In the genomic region with DNA sequence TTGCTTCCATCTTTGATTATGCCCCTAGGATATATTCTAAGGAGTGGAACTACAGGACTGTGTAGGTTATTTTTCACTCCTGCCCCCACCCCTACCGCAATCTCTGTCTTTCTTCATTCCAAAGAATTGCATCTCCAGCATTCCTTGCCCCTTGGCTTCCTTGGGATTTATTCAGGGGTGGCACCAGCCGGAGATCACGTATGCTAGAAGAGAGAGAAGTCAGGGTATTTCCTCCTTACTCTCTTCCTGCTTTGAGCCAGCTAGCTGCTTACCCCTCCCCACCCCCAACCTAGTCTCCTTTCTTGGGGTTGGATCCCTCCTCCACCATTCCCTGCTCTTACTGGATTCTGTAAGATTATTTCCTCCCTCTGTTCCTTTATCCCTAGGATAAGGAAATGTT, we compare ENCODE assay signal across 13 cellular contexts. TPM values are rescaled to one million over a fixed set of nuclear protein-coding genes. Genes with fewer than 3 reads are reported as not detected.
DNase-seq lines count a peak whose midpoint lies in the region; ATAC-seq, FAIRE-seq and TF ChIP-seq lines count a peak whose summit lies in the region.
"Had no signal": no experiment of that assay in that cellular context is flagged by ENCODE, and none has a peak within 500 bp of the region (broad histone marks: within the 10 kb centered on the region; RNA-seq: fewer than 3 reads in every experiment).

No MANE protein-coding gene starts in this region.

- H3K79me2 ChIP-seq in endothelial cell of umbilical vein (ENCODE audit: control insufficient read depth, insufficient read depth, low read length), result no peaks in the 10 kb centered on the region

- peaks cover 62% of the 10 kb centered on the region for H3K4me1 Mint-ChIP-seq in activated T-cell treated with anti-CD3 and anti-CD28 coated beads, Interleukin-2, amount 50 U/mL, for 72 hours (ENCODE audit: low read depth)
- H3K4me1 Mint-ChIP-seq in activated T-cell treated with anti-CD3 and anti-CD28 coated beads, Interleukin-2, amount 50 U/mL, for 4 hours (ENCODE audit: low read depth), result peaks cover 50% of the 10 kb centered on the region
- H3K4me1 Mint-ChIP-seq in WTC11, result peaks cover 42% of the 10 kb centered on the region

- H3K27me3 ChIP-seq in endothelial cell of umbilical vein (ENCODE audit: control insufficient read depth in 2 of 2, insufficient read depth in 2 of 2, low read length in 2 of 2), result no peaks in the 10 kb centered on the region
- no peaks in the 10 kb centered on the region for H3K27me3 ChIP-seq in thymus (ENCODE audit: control insufficient read depth, insufficient read depth)
- no peaks in the 10 kb centered on the region for H3K27me3 ChIP-seq in aorta (ENCODE audit: control insufficient read depth in 1 of 2, insufficient read depth in 2 of 2, low read length in 1 of 2)
- H3K27me3 ChIP-seq: uterus had no signal

- H3K4me3 Mint-ChIP-seq in activated T-cell treated with anti-CD3 and anti-CD28 coated beads, Interleukin-2, amount 50 U/mL, for 72 hours, result peak overlapping the region; percentile 37 to 60
- no peak overlapping the region for H3K4me3 Mint-ChIP-seq in activated T-cell treated with anti-CD3 and anti-CD28 coated beads, Interleukin-2, amount 50 U/mL, for 4 hours
- H3K4me3 Mint-ChIP-seq in WTC11, result no peak overlapping the region

- dilution Hi-C loops in endothelial cell of umbilical vein (cut with MboI; ENCODE audit: extremely low pct_ligation_motif_present, low sequenced_read_pairs), result no loop called here

- 88% methylated on average over 3 of the region's 3 CpGs for WGBS in thymus
- WGBS in aorta, 2 donors, result 76 to 81% methylated on average over 3 of the region's 3 CpGs

- DNase-seq in activated T-cell treated with anti-CD3 and anti-CD28 coated beads, Interleukin-2, amount 50 U/mL, for 72 hours, result no peak
- DNase-seq in activated T-cell treated with anti-CD3 and anti-CD28 coated beads, Interleukin-2, amount 50 U/mL, for 4 hours, result no peak
- no peak for DNase-seq in WTC11 (ENCODE audit: low spot score)
- DNase-seq in endothelial cell of umbilical vein (ENCODE audit: low read depth, low spot score), result no peak
- no peak for DNase-seq in aorta
- DNase-seq in NCI-H2171 treated with DMSO at 0.1 percent for 48 hours (lab: John Stamatoyannopoulos, UW), result no peak
- DNase-seq: KG1, NCI-H187 treated with DMSO at 0.1 percent for 48 hours, posterior cingulate gyrus, uterus had no signal

- peak overlapping the region; percentile 62 for H3K27ac Mint-ChIP-seq in activated T-cell treated with anti-CD3 and anti-CD28 coated beads, Interleukin-2, amount 50 U/mL, for 72 hours
- H3K27ac Mint-ChIP-seq in WTC11, result peak overlapping the region; percentile 88

- no peaks in the 10 kb centered on the region for H3K27me3 Mint-ChIP-seq in activated T-cell treated with anti-CD3 and anti-CD28 coated beads, Interleukin-2, amount 50 U/mL, for 72 hours (ENCODE audit: low read depth)
- no peaks in the 10 kb centered on the region for H3K27me3 Mint-ChIP-seq in activated T-cell treated with anti-CD3 and anti-CD28 coated beads, Interleukin-2, amount 50 U/mL, for 4 hours (ENCODE audit: low read depth)
- no peaks in the 10 kb centered on the region for H3K27me3 Mint-ChIP-seq in WTC11 (ENCODE audit: low read depth)

- H2AFZ ChIP-seq in endothelial cell of umbilical vein (ENCODE audit: low read depth, low read length), result peak overlapping the region; percentile 72

- no peak for FAIRE-seq in endothelial cell of umbilical vein (lab: Jason Lieb, UNC)

- no peak overlapping the region for H3K4me2 ChIP-seq in endothelial cell of umbilical vein (ENCODE audit: insufficient read depth, low read length)

- H3K9ac ChIP-seq in endothelial cell of umbilical vein (replicated peaks; ENCODE audit: extremely low read depth, insufficient read depth, low read length), result no peak overlapping the region

- POLR2A ChIA-PET in WTC11 (lab: Charles Lee), result no interaction called here
- POLR2A ChIA-PET in endothelial cell of umbilical vein (lab: Charles Lee), result no interaction called here

- TF ChIP-seq CTCF in WTC11 (IDR thresholded peaks at IDR 0.05), result no peak
- no peak for TF ChIP-seq CTCF in endothelial cell of umbilical vein (IDR thresholded peaks at IDR 0.05; ENCODE audit: extremely low read depth in 1 of 2, insufficient read depth in 1 of 2, low read depth in 1 of 2, low read length in 2 of 2)

- H3K27ac ChIP-seq in endothelial cell of umbilical vein (ENCODE audit: insufficient read depth, low read depth, low read length), result no peak overlapping the region
- H3K27ac ChIP-seq in thymus (ENCODE audit: low read depth), result peak overlapping the region; percentile 18
- H3K27ac ChIP-seq in aorta (ENCODE audit: low read depth in 1 of 2, low read length in 2 of 2), result no peak overlapping the region
- H3K27ac ChIP-seq: uterus, VCaP had no signal

- ATAC-seq in activated T-cell treated with anti-CD3 and anti-CD28 coated beads, Interleukin-2, amount 50 U/mL, for 72 hours (replicated peaks in 1 of 2), result no peak
- ATAC-seq in activated T-cell treated with anti-CD3 and anti-CD28 coated beads, Interleukin-2, amount 50 U/mL, for 4 hours, result no peak
- ATAC-seq in WTC11, result peak; percentile 66
- no peak for ATAC-seq in GM18907 (IDR thresholded peaks at IDR 0.05; ENCODE audit: unreplicated experiment)
- ATAC-seq in aorta (ENCODE audit: low FRiP score), result no peak

- H3K9me1 ChIP-seq in endothelial cell of umbilical vein (replicated peaks; ENCODE audit: control insufficient read depth, extremely low read depth, insufficient read depth, low read length), result no peaks in the 10 kb centered on the region

- BruUV-seq in endothelial cell of umbilical vein (replicated peaks; lab: Mats Ljungman, UMichigan), result no TSS peak

- intact Hi-C loops in endothelial cell of umbilical vein (cut with micrococcal nuclease) (no loop called here), aorta (cut with DNase I) (no loop called here)

- H3K36me3 Mint-ChIP-seq in activated T-cell treated with anti-CD3 and anti-CD28 coated beads, Interleukin-2, amount 50 U/mL, for 72 hours (ENCODE audit: insufficient read depth in 2 of 2), result no peaks in the 10 kb centered on the region
- no peaks in the 10 kb centered on the region for H3K36me3 Mint-ChIP-seq in activated T-cell treated with anti-CD3 and anti-CD28 coated beads, Interleukin-2, amount 50 U/mL, for 4 hours (ENCODE audit: insufficient read depth)
- no peaks in the 10 kb centered on the region for H3K36me3 Mint-ChIP-seq in WTC11

- H3K4me1 ChIP-seq in endothelial cell of umbilical vein (ENCODE audit: control insufficient read depth, extremely low read depth, insufficient read depth, low read length), result peaks cover 4% of the 10 kb centered on the region
- no peaks in the 10 kb centered on the region for H3K4me1 ChIP-seq in thymus (ENCODE audit: control insufficient read depth, insufficient read depth, low read length)
- no peaks in the 10 kb centered on the region for H3K4me1 ChIP-seq in aorta (ENCODE audit: control insufficient read depth in 1 of 2, insufficient read depth in 2 of 2, low read length in 2 of 2)
- H3K4me1 ChIP-seq: uterus had no signal

- H3K9me3 ChIP-seq in endothelial cell of umbilical vein (replicated peaks; ENCODE audit: control insufficient read depth, insufficient read depth, low read length) (no peaks in the 10 kb centered on the region), thymus (ENCODE audit: control insufficient read depth) (no peaks in the 10 kb centered on the region), aorta (ENCODE audit: control insufficient read depth, low read length) (no peaks in the 10 kb centered on the region)
- H3K9me3 ChIP-seq: uterus had no signal

- TF ChIP-seq POLR2A in endothelial cell of umbilical vein (IDR thresholded peaks at IDR 0.05; ENCODE audit: low read depth, low read length), result no peak

- no peaks in the 10 kb centered on the region for H3K9me3 Mint-ChIP-seq in activated T-cell treated with anti-CD3 and anti-CD28 coated beads, Interleukin-2, amount 50 U/mL, for 72 hours
- no peaks in the 10 kb centered on the region for H3K9me3 Mint-ChIP-seq in activated T-cell treated with anti-CD3 and anti-CD28 coated beads, Interleukin-2, amount 50 U/mL, for 4 hours
- H3K9me3 Mint-ChIP-seq in WTC11, result no peaks in the 10 kb centered on the region; the same call in 1 of the 2 replicates

- H3K36me3 ChIP-seq in endothelial cell of umbilical vein (ENCODE audit: control insufficient read depth in 2 of 2, extremely low read depth in 1 of 2, insufficient read depth in 2 of 2, low read length in 2 of 2) (no peaks in the 10 kb centered on the region), thymus (ENCODE audit: control insufficient read depth, insufficient read depth) (no peaks in the 10 kb centered on the region), aorta (ENCODE audit: control insufficient read depth in 1 of 2, insufficient read depth in 2 of 2, low read length in 1 of 2) (no peaks in the 10 kb centered on the region)
- H3K36me3 ChIP-seq: uterus had no signal

- CTCF ChIA-PET in WTC11 (lab: Charles Lee) (interaction anchor here (0.7 to 1.6 kb wide), 3 partner anchors 10 to 42 kb away, joined by 3 to 4 read pairs (median 4); partner anchors contain the start of gene RAB11A), endothelial cell of umbilical vein (lab: Charles Lee) (interaction anchor here (0.7 kb wide), 1 partner anchor 30 kb away, joined by 3 read pairs; no protein-coding TSS in a partner anchor)

- no peaks in the 10 kb centered on the region for H4K20me1 ChIP-seq in endothelial cell of umbilical vein (replicated peaks; ENCODE audit: control insufficient read depth, extremely low read depth, insufficient read depth, low read length)

- no peak overlapping the region for H3K4me3 ChIP-seq in endothelial cell of umbilical vein (replicated peaks in 1 of 3; ENCODE audit: insufficient read depth in 1 of 3, low read depth in 1 of 3, low read length in 3 of 3)
- no peak overlapping the region for H3K4me3 ChIP-seq in thymus (ENCODE audit: low read length)
- H3K4me3 ChIP-seq in aorta (ENCODE audit: low read length in 2 of 2), result no peak overlapping the region
- H3K4me3 ChIP-seq: uterus had no signal

RNA-seq across cellular contexts. Expression of gene DENND4A, which starts 35.0 kb away (rescaled TPM):
- total RNA-seq in activated T-cell treated with anti-CD3 and anti-CD28 coated beads, Interleukin-2, amount 50 U/mL, for 72 hours, result 10 to 100 TPM; 56.7 to 59.3 TPM
- 10 to 100 TPM; 24.2 to 26.0 (median 25.0) TPM for total RNA-seq in activated T-cell treated with anti-CD3 and anti-CD28 coated beads, Interleukin-2, amount 50 U/mL, for 4 hours
- total RNA-seq in WTC11 (2021), result 4.9 to 5.7 TPM (median 5.5 TPM) in 3 replicates
- 22.2 and 25.2 TPM in 2 replicates for total RNA-seq in endothelial cell of umbilical vein
- 4.7 and 5.7 TPM in 2 replicates for polyA plus RNA-seq in endothelial cell of umbilical vein
- 5.7 and 6.2 TPM in 2 replicates for polyA plus RNA-seq in endothelial cell of umbilical vein (2011; cell fraction: cytosol; rRNA removed)
- 16.9 and 18.2 TPM in 2 replicates for polyA plus RNA-seq in endothelial cell of umbilical vein (2011; cell fraction: nucleus; rRNA removed)
- 12.7 and 15.3 TPM in 2 replicates for polyA plus RNA-seq in endothelial cell of umbilical vein (2012)
- polyA minus RNA-seq in endothelial cell of umbilical vein, result 39.9 and 47.8 TPM in 2 replicates
- 16.8 TPM for polyA minus RNA-seq in endothelial cell of umbilical vein (2011; cell fraction: cytosol; rRNA and poly(A)+ RNA removed)
- polyA minus RNA-seq in endothelial cell of umbilical vein (2011; cell fraction: nucleus; rRNA and poly(A)+ RNA removed), result 84.6 and 116 TPM in 2 replicates
- 15.9 TPM for polyA plus RNA-seq in thymus
- 10 to 100 TPM; 30.4 to 41.3 TPM for total RNA-seq in aorta
- 1 to 10 TPM; 3.3 to 5.8 TPM for polyA plus RNA-seq in aorta

RNA-seq across cellular contexts. Expression of gene RAB11A, which starts 42.2 kb away (rescaled TPM):
- total RNA-seq in activated T-cell treated with anti-CD3 and anti-CD28 coated beads, Interleukin-2, amount 50 U/mL, for 72 hours, result 100 to 1,000 TPM; 137 to 145 TPM
- total RNA-seq in activated T-cell treated with anti-CD3 and anti-CD28 coated beads, Interleukin-2, amount 50 U/mL, for 4 hours, result 100 to 1,000 TPM; 127 to 139 (median 136) TPM
- total RNA-seq in WTC11 (2021), result 223 to 245 TPM (median 224 TPM) in 3 replicates
- total RNA-seq in endothelial cell of umbilical vein, result 250 and 257 TPM in 2 replicates
- 187 and 239 TPM in 2 replicates for polyA plus RNA-seq in endothelial cell of umbilical vein
- polyA plus RNA-seq in endothelial cell of umbilical vein (2011; cell fraction: cytosol; rRNA removed), result 442 and 454 TPM in 2 replicates
- polyA plus RNA-seq in endothelial cell of umbilical vein (2011; cell fraction: nucleus; rRNA removed), result 173 and 186 TPM in 2 replicates
- 369 and 484 TPM in 2 replicates for polyA plus RNA-seq in endothelial cell of umbilical vein (2012)
- 125 and 152 TPM in 2 replicates for polyA minus RNA-seq in endothelial cell of umbilical vein
- 64.0 TPM for polyA minus RNA-seq in endothelial cell of umbilical vein (2011; cell fraction: cytosol; rRNA and poly(A)+ RNA removed)
- polyA minus RNA-seq in endothelial cell of umbilical vein (2011; cell fraction: nucleus; rRNA and poly(A)+ RNA removed), result 31.3 and 45.1 TPM in 2 replicates
- polyA plus RNA-seq in thymus, result 118 TPM
- 100 to 1,000 TPM; 149 to 156 TPM for total RNA-seq in aorta
- 10 to 100 TPM; 89.0 to 94.2 TPM for polyA plus RNA-seq in aorta

Comparison
In these comparisons a context has a peak if more than half of its experiments do, and no peak if none do; other contexts are left out.
1. H3K4me3 Mint-ChIP-seq: peak in activated T-cell treated with anti-CD3 and anti-CD28 coated beads, Interleukin-2, amount 50 U/mL, for 72 hours (2 of 2); none in activated T-cell treated with anti-CD3 and anti-CD28 coated beads, Interleukin-2, amount 50 U/mL, for 4 hours (single experiment) and WTC11 (single experiment).